Comparison of ENCODE assay signal across 1 cellular context in the genomic region with DNA sequence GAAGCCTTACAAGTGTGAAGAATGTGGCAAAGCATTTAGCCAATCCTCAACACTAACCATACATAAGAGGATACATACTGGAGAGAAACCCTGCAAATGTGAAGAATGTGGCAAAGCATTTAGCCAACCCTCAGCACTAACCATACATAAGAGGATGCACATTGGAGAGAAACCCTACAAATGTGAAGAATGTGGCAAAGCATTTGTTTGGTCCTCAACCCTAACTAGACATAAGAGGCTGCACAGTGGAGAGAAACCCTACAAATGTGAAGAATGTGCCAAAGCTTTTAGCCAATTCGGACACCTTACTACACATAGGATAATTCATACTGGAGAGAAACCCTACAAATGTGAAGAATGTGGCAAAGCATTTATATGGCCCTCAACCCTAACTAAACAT.
TF ChIP-seq lines count a peak whose summit lies in the region.

No MANE protein-coding gene starts in this region.

TF ChIP-seq in K562, 482 proteins besides CTCF, POLR2A, EP300 and RAD21 (continued from another document):
- TF ChIP-seq ZNF445 (CRISPR knock-in tag; IDR thresholded peaks at IDR 0.05; ENCODE audit: low read depth) (no peak), STAT5A (IDR thresholded peaks at IDR 0.05; ENCODE audit: borderline replicate concordance, low read length) (no peak), ZNF76 (CRISPR knock-in tag; IDR thresholded peaks at IDR 0.05; ENCODE audit: borderline replicate concordance) (no peak), ETS2 (tag; IDR thresholded peaks at IDR 0.05; ENCODE audit: borderline replicate concordance, poor library complexity, severe bottlenecking) (no peak), ZNF696 (CRISPR knock-in tag; conservative IDR thresholded peaks at IDR 0.05) (no peak), FIP1L1 (IDR thresholded peaks at IDR 0.05; ENCODE audit: low read depth, low read length, poor library complexity, severe bottlenecking) (no peak), HOXB6 (CRISPR knock-in tag; IDR thresholded peaks at IDR 0.05; ENCODE audit: borderline replicate concordance) (no peak), ZNF444 (CRISPR knock-in tag; IDR thresholded peaks at IDR 0.05) (no peak), KDM1A (IDR thresholded peaks at IDR 0.05) (no peak), CREB1 (IDR thresholded peaks at IDR 0.05) (no peak), CREB1 (CRISPR knock-in tag; IDR thresholded peaks at IDR 0.05) (no peak), ARID3B (CRISPR knock-in tag; IDR thresholded peaks at IDR 0.05; ENCODE audit: borderline replicate concordance) (no peak), TAF15 (IDR thresholded peaks at IDR 0.05; ENCODE audit: low read depth, low read length) (no peak), RAD51 (IDR thresholded peaks at IDR 0.05; ENCODE audit: borderline replicate concordance, low read depth) (no peak), USF1 (CRISPR knock-in tag; IDR thresholded peaks at IDR 0.05) (no peak), ZNF830 (CRISPR knock-in tag; IDR thresholded peaks at IDR 0.05) (no peak), ZKSCAN8 (CRISPR knock-in tag; IDR thresholded peaks at IDR 0.05) (no peak)
- TF ChIP-seq, protein P1, sequence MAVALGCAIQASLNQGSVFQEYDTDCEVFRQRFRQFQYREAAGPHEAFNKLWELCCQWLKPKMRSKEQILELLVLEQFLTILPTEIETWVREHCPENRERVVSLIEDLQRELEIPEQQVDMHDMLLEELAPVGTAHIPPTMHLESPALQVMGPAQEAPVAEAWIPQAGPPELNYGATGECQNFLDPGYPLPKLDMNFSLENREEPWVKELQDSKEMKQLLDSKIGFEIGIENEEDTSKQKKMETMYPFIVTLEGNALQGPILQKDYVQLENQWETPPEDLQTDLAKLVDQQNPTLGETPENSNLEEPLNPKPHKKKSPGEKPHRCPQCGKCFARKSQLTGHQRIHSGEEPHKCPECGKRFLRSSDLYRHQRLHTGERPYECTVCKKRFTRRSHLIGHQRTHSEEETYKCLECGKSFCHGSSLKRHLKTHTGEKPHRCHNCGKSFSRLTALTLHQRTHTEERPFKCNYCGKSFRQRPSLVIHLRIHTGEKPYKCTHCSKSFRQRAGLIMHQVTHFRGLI (CRISPR knock-in tag; IDR thresholded peaks at IDR 0.05): no peak
- TF ChIP-seq, protein P2, sequence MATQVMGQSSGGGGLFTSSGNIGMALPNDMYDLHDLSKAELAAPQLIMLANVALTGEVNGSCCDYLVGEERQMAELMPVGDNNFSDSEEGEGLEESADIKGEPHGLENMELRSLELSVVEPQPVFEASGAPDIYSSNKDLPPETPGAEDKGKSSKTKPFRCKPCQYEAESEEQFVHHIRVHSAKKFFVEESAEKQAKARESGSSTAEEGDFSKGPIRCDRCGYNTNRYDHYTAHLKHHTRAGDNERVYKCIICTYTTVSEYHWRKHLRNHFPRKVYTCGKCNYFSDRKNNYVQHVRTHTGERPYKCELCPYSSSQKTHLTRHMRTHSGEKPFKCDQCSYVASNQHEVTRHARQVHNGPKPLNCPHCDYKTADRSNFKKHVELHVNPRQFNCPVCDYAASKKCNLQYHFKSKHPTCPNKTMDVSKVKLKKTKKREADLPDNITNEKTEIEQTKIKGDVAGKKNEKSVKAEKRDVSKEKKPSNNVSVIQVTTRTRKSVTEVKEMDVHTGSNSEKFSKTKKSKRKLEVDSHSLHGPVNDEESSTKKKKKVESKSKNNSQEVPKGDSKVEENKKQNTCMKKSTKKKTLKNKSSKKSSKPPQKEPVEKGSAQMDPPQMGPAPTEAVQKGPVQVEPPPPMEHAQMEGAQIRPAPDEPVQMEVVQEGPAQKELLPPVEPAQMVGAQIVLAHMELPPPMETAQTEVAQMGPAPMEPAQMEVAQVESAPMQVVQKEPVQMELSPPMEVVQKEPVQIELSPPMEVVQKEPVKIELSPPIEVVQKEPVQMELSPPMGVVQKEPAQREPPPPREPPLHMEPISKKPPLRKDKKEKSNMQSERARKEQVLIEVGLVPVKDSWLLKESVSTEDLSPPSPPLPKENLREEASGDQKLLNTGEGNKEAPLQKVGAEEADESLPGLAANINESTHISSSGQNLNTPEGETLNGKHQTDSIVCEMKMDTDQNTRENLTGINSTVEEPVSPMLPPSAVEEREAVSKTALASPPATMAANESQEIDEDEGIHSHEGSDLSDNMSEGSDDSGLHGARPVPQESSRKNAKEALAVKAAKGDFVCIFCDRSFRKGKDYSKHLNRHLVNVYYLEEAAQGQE (CRISPR knock-in tag; IDR thresholded peaks at IDR 0.05; ENCODE audit: low read depth): no peak
